In the genomic region with DNA sequence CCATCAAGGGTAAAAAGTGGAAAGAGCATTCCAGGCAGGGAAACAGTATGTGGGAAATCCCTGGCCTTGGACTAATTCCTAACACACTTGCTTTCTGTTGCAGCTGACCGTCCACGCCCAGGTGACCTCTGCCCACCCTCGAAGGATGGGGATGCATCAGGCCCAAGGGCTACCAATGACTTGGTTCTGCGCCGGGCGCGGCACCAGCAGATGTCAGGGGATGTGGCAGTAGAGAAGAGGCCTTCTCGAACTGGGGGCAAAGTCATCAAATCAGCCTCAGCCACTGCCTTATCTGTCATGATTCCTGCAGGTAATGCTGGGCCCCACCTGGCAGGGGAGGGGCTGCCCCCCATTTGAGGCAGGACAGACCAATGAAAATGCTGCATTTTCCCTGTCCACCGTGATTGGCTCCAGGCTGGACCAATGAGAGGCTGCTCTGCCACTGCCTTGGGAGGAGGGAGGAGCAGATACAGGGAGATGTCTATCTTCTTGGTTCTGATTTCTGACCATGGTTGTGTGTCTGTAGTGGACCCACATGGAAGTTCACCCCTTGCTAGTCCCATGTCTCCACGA, we compare ENCODE assay signal across 11 cellular contexts. TPM values are rescaled to one million over a fixed set of nuclear protein-coding genes. Genes with fewer than 3 reads are reported as not detected.
DNase-seq lines count a peak whose midpoint lies in the region; ATAC-seq and TF ChIP-seq lines count a peak whose summit lies in the region.
"Had no signal": no experiment of that assay in that cellular context is flagged by ENCODE, and none has a peak within 500 bp of the region (broad histone marks: within the 10 kb centered on the region; RNA-seq: fewer than 3 reads in every experiment).

No MANE protein-coding gene starts in this region.

- H3K4me1 ChIP-seq in testis = no peaks in the 10 kb centered on the region

- H3K4me1 Mint-ChIP-seq in natural killer cell treated with Interleukin-12 subunit alpha and Interleukin-12 subunit beta and Interleukin-15 and Interleukin-18, amount 100 ng/mL, for 72 hours (ENCODE audit: low read depth in 2 of 2) = peaks cover 8 to 22% of the 10 kb centered on the region in 2 donors
- H3K4me1 Mint-ChIP-seq in natural killer cell (peaks cover 7 to 11% of the 10 kb centered on the region in 2 donors), T-cell (peaks cover 10 to 15% (median 13%) of the 10 kb centered on the region in 3 donors)

- no peaks in the 10 kb centered on the region for H3K27me3 ChIP-seq in testis

- DNase-seq in natural killer cell treated with Interleukin-12 subunit alpha and Interleukin-12 subunit beta and Interleukin-15 and Interleukin-18, amount 100 ng/mL, for 72 hours (ENCODE audit: low spot score) = peak; percentile 49
- DNase-seq in natural killer cell = no peak
- no peak for DNase-seq in T-cell
- DNase-seq in testis = peak; percentile 64
- no peak for DNase-seq in NK-92 treated with Interleukin-12 subunit alpha and Interleukin-12 subunit beta, amount 100 ng/mL, for 24 hours (lab: John Stamatoyannopoulos, UW)
- DNase-seq: stimulated activated CD4-positive, alpha-beta T cell treated with anti-CD3 and anti-CD28 coated beads, Interleukin-12 subunit alpha, Interleukin-12 subunit beta, amount 100 ng/mL, for 4 hours; T-helper 1 cell had no signal

- TF ChIP-seq POLR2A in testis (IDR thresholded peaks at IDR 0.05) = no peak

- no peak overlapping the region for H3K27ac ChIP-seq in testis
- H3K27ac ChIP-seq: C4-2B had no signal

- no peak overlapping the region for H3K27ac Mint-ChIP-seq in natural killer cell treated with Interleukin-12 subunit alpha and Interleukin-12 subunit beta and Interleukin-15 and Interleukin-18, amount 100 ng/mL, for 72 hours
- H3K27ac Mint-ChIP-seq in natural killer cell (no peak overlapping the region), T-cell (no peak overlapping the region)
- H3K27ac Mint-ChIP-seq: activated T-helper 2 cell treated with anti-CD3 and anti-CD28 coated beads, Interferon-gamma antibody, Interleukin-2, Interleukin-4, amounts not matched to agents 10 μg/mL and 5 μg/mL and 100 μg/mL, durations not matched to agents 14 hours and 24 hours and 36 hours had no signal

- WGBS in testis, 2 donors = 74 to 77% methylated on average over 9 to 10 of the region's 10 CpGs

- TF ChIP-seq CTCF in natural killer cell (IDR thresholded peaks at IDR 0.05) (no peak), testis (IDR thresholded peaks at IDR 0.05) (no peak)

- H3K9me3 Mint-ChIP-seq in natural killer cell treated with Interleukin-12 subunit alpha and Interleukin-12 subunit beta and Interleukin-15 and Interleukin-18, amount 100 ng/mL, for 72 hours = no peaks in the 10 kb centered on the region
- H3K9me3 Mint-ChIP-seq in natural killer cell = no peaks in the 10 kb centered on the region
- H3K9me3 Mint-ChIP-seq in T-cell = peaks cover 0 to 4% (median 0%) of the 10 kb centered on the region in 3 donors
- H3K9me3 Mint-ChIP-seq: activated T-helper 2 cell treated with anti-CD3 and anti-CD28 coated beads, Interferon-gamma antibody, Interleukin-2, Interleukin-4, amounts not matched to agents 10 μg/mL and 5 μg/mL and 100 μg/mL, durations not matched to agents 14 hours and 24 hours and 36 hours had no signal

- POLR2A ChIA-PET in T-cell (lab: Charles Lee) = no interaction called here

- intact Hi-C loops in natural killer cell (cut with micrococcal nuclease) = no loop called here
- intact Hi-C loops in testis (cut with DNase I; ENCODE audit: low total_unique reads) = no loop called here

- H3K4me3 Mint-ChIP-seq in natural killer cell treated with Interleukin-12 subunit alpha and Interleukin-12 subunit beta and Interleukin-15 and Interleukin-18, amount 100 ng/mL, for 72 hours = no peak overlapping the region
- H3K4me3 Mint-ChIP-seq in natural killer cell = no peak overlapping the region
- peak overlapping the region in 2 of 3 donors; percentile 56 to 85 for H3K4me3 Mint-ChIP-seq in T-cell

- H3K36me3 Mint-ChIP-seq in natural killer cell treated with Interleukin-12 subunit alpha and Interleukin-12 subunit beta and Interleukin-15 and Interleukin-18, amount 100 ng/mL, for 72 hours = no peaks in the 10 kb centered on the region
- H3K36me3 Mint-ChIP-seq in natural killer cell (no peaks in the 10 kb centered on the region), T-cell (peaks cover 13% of the 10 kb centered on the region)

- no peaks in the 10 kb centered on the region for H3K9me3 ChIP-seq in testis

- no peak for ATAC-seq in natural killer cell treated with Interleukin-12 subunit alpha and Interleukin-12 subunit beta and Interleukin-15 and Interleukin-18, amount 100 ng/mL, for 72 hours
- ATAC-seq in natural killer cell (no peak), T-cell (replicated peaks in 1 of 4) (no peak), GM19395 (IDR thresholded peaks at IDR 0.05; ENCODE audit: unreplicated experiment) (no peak)

- peaks cover 0 to 2% of the 10 kb centered on the region in 2 donors for H3K27me3 Mint-ChIP-seq in natural killer cell treated with Interleukin-12 subunit alpha and Interleukin-12 subunit beta and Interleukin-15 and Interleukin-18, amount 100 ng/mL, for 72 hours
- H3K27me3 Mint-ChIP-seq in natural killer cell (ENCODE audit: low read depth in 2 of 2) (no peaks in the 10 kb centered on the region), T-cell (peaks cover 0 to 11% of the 10 kb centered on the region in 2 donors)

- CTCF ChIA-PET in T-cell (lab: Charles Lee) = interaction anchor here in 1 of 2 donors (1.1 kb wide), 1 partner anchor 21 kb away, joined by 4 read pairs; no protein-coding TSS in a partner anchor

- H3K36me3 ChIP-seq in testis (ENCODE audit: low read depth, missing control alignments) = no peaks in the 10 kb centered on the region

- H3K4me3 ChIP-seq in testis = no peak overlapping the region

RNA-seq across cellular contexts. Expression of a gene that starts 12.6 kb away (rescaled TPM):
- 10 to 100 TPM; 30.3 to 32.7 TPM for total RNA-seq in natural killer cell treated with Interleukin-12 subunit alpha and Interleukin-12 subunit beta and Interleukin-15 and Interleukin-18, amount 100 ng/mL, for 72 hours
- total RNA-seq in natural killer cell = 10 to 100 TPM; 28.3 to 31.7 (median 31.2) TPM
- 10 to 100 TPM; 13.4 to 32.1 (median 26.5) TPM for total RNA-seq in T-cell
- 10 to 100 TPM in 1 of 2 donors, 1 to 10 TPM in 1; 9.0 to 17.4 TPM for total RNA-seq in testis
- 17.7 TPM for polyA plus RNA-seq in testis (ENCODE audit: insufficient read depth, low read depth, low replicate concordance)

RNA-seq across cellular contexts. Expression of a gene that starts 18.4 kb away (rescaled TPM):
- under 1 TPM; 0.52 to 0.89 TPM for total RNA-seq in natural killer cell treated with Interleukin-12 subunit alpha and Interleukin-12 subunit beta and Interleukin-15 and Interleukin-18, amount 100 ng/mL, for 72 hours
- total RNA-seq in natural killer cell (not detected), T-cell (under 1 TPM in 3 of 5 donors, not detected in 2; 0.36 to 0.67 (median 0.38) TPM), testis (under 1 TPM; 0.24 to 0.31 TPM)
- not detected for polyA plus RNA-seq in testis (ENCODE audit: insufficient read depth, low read depth, low replicate concordance)
- total RNA-seq: chondrocyte had no signal

RNA-seq across cellular contexts. Expression of a gene that starts 22.3 kb away (rescaled TPM):
- 10 to 100 TPM; 41.5 to 77.2 TPM for total RNA-seq in natural killer cell treated with Interleukin-12 subunit alpha and Interleukin-12 subunit beta and Interleukin-15 and Interleukin-18, amount 100 ng/mL, for 72 hours
- total RNA-seq in natural killer cell = 10 to 100 TPM; 35.9 to 41.7 (median 36.3) TPM
- total RNA-seq in T-cell = 10 to 100 TPM; 39.8 to 68.7 (median 60.0) TPM
- 10 to 100 TPM; 30.5 to 32.1 TPM for total RNA-seq in testis
- polyA plus RNA-seq in testis (ENCODE audit: insufficient read depth, low read depth, low replicate concordance) = 11.0 TPM

RNA-seq across cellular contexts. Expression of a gene that starts 30.3 kb away (rescaled TPM):
- under 1 TPM in 1 of 2 donors, not detected in 1; 0.31 TPM for total RNA-seq in natural killer cell treated with Interleukin-12 subunit alpha and Interleukin-12 subunit beta and Interleukin-15 and Interleukin-18, amount 100 ng/mL, for 72 hours
- total RNA-seq in natural killer cell (under 1 TPM in 2 of 3 donors, not detected in 1; 0.07 to 0.88 TPM), T-cell (under 1 TPM; 0.29 to 0.75 (median 0.43) TPM), testis (1 to 10 TPM; 8.5 to 9.0 TPM)
- 11.7 TPM for polyA plus RNA-seq in testis (ENCODE audit: insufficient read depth, low read depth, low replicate concordance)

RNA-seq across cellular contexts. Expression of a gene that starts 34.2 kb away (rescaled TPM):
- not detected for total RNA-seq in natural killer cell treated with Interleukin-12 subunit alpha and Interleukin-12 subunit beta and Interleukin-15 and Interleukin-18, amount 100 ng/mL, for 72 hours
- total RNA-seq in natural killer cell (not detected), T-cell (not detected), testis (1 to 10 TPM; 3.8 to 5.1 TPM)
- 3.7 TPM for polyA plus RNA-seq in testis (ENCODE audit: insufficient read depth, low read depth, low replicate concordance)
- total RNA-seq: activated T-helper 2 cell treated with anti-CD3 and anti-CD28 coated beads, Interferon-gamma antibody, Interleukin-2, Interleukin-4, amounts not matched to agents 10 μg/mL and 5 μg/mL and 100 μg/mL, durations not matched to agents 14 hours and 24 hours and 36 hours; chondrocyte had no signal

Comparison
In these comparisons a context has a peak if more than half of its experiments do, and no peak if none do; other contexts are left out.
1. DNase-seq: peak in natural killer cell treated with Interleukin-12 subunit alpha and Interleukin-12 subunit beta and Interleukin-15 and Interleukin-18, amount 100 ng/mL, for 72 hours (single experiment) and testis (single experiment); none in natural killer cell (single experiment), T-cell (0 of 34) and NK-92 treated with Interleukin-12 subunit alpha and Interleukin-12 subunit beta, amount 100 ng/mL, for 24 hours (single experiment).
2. H3K4me3 Mint-ChIP-seq: peak in T-cell (2 of 3); none in natural killer cell treated with Interleukin-12 subunit alpha and Interleukin-12 subunit beta and Interleukin-15 and Interleukin-18, amount 100 ng/mL, for 72 hours (single experiment) and natural killer cell (single experiment).